In genomic region chr16:8676160-8676547, GRCh38 we compare ENCODE assay signal across 17 cellular contexts. TPM values are rescaled to one million over a fixed set of nuclear protein-coding genes. Genes with fewer than 3 reads are reported as not detected.
DNase-seq lines count a peak whose midpoint lies in the region; ATAC-seq, FAIRE-seq and TF ChIP-seq lines count a peak whose summit lies in the region.
"Had no signal": no experiment of that assay in that cellular context is flagged by ENCODE, and none has a peak within 500 bp of the region (broad histone marks: within the 10 kb centered on the region; RNA-seq: fewer than 3 reads in every experiment).

No MANE protein-coding gene starts in this region.

- in situ Hi-C loops in HepG2 (cut with HindIII; ENCODE audit: extremely low pct_ligation_motif_present, low pct_unique_long_range_greater_than_20kb), result loop anchor here (5.0 kb wide), 1 partner anchor 66 kb away; no protein-coding TSS in a partner anchor

- TSS peak; percentile 45 for BruUV-seq in HepG2 (replicated peaks; lab: Mats Ljungman, UMichigan)

- H3K27ac ChIP-seq in HepG2 (ENCODE audit: extremely low read length, insufficient read depth, low read length), result peak overlapping the region; percentile 13
- no peak overlapping the region for H3K27ac ChIP-seq in spleen
- H3K27ac ChIP-seq: lower lobe of right lung, Peyer's patch, right atrium auricular region, WERI-Rb-1 had no signal

- peaks cover 26% of the 10 kb centered on the region for H3K4me1 Mint-ChIP-seq in activated CD4-positive, alpha-beta memory T cell treated with anti-CD3 and anti-CD28 coated beads, Interleukin-2, amount 10 ng/mL, durations not matched to agents 7 days and 5 days
- H3K4me1 Mint-ChIP-seq in activated CD4-positive, alpha-beta memory T cell treated with anti-CD3 and anti-CD28 coated beads for 36 hours (ENCODE audit: low read depth), result peaks cover 24% of the 10 kb centered on the region
- peaks cover 37% of the 10 kb centered on the region for H3K4me1 Mint-ChIP-seq in activated B cell treated with CpG ODN at 0.5 μM for 24 hours

- no peak overlapping the region for H2AFZ ChIP-seq in HepG2 (ENCODE audit: low read length)

- H3K27me3 ChIP-seq in HepG2 (ENCODE audit: control insufficient read depth in 1 of 2, insufficient read depth in 2 of 2, low read length in 2 of 2) (no peaks in the 10 kb centered on the region; a peak in 1 of 5 replicates), spleen (replicated peaks in 1 of 7) (no peaks in the 10 kb centered on the region)
- H3K27me3 ChIP-seq: Peyer's patch, right atrium auricular region had no signal

- DNase-seq in activated CD4-positive, alpha-beta memory T cell treated with anti-CD3 and anti-CD28 coated beads, Interleukin-2, amount 10 ng/mL, durations not matched to agents 7 days and 5 days, result no peak
- no peak for DNase-seq in activated CD4-positive, alpha-beta memory T cell treated with anti-CD3 and anti-CD28 coated beads for 36 hours
- DNase-seq in activated B cell treated with CpG ODN at 0.5 μM for 24 hours, result no peak
- no peak for DNase-seq in HepG2 (ENCODE audit: low spot score)
- DNase-seq in spleen, result peak; percentile 43
- no peak for DNase-seq in mesenteric fat pad (ENCODE audit: low spot score)
- DNase-seq in NOMO-1 (lab: John Stamatoyannopoulos, UW; ENCODE audit: unreplicated experiment in 2 of 2), result no peak
- DNase-seq: activated naive CD4-positive, alpha-beta T cell treated with Interleukin-2 at 50 U/mL for 16 hours; lower lobe of right lung; NCI-H1436; Peyer's patch; WERI-Rb-1 had no signal

- TF ChIP-seq EP300 in HepG2 (IDR thresholded peaks at IDR 0.05; ENCODE audit: low read depth in 2 of 2, low read length in 2 of 2) (no peak), HepG2 (CRISPR knock-in tag; IDR thresholded peaks at IDR 0.05; ENCODE audit: borderline replicate concordance) (no peak)

- peak overlapping the region; percentile 81 to 94 (median 89); a peak in 5 of 6 replicates for H3K4me3 ChIP-seq in HepG2 (replicated peaks in 1 of 3; ENCODE audit: insufficient read depth in 1 of 3, low read depth in 2 of 3, low read length in 3 of 3)
- H3K4me3 ChIP-seq in spleen, result no peak overlapping the region
- H3K4me3 ChIP-seq: lower lobe of right lung, right atrium auricular region had no signal

- H4K20me1 ChIP-seq in HepG2 (ENCODE audit: insufficient read depth, low read length), result peaks cover 6% of the 10 kb centered on the region; the same call in 1 of the 2 replicates

- TF ChIP-seq CTCF in activated B cell treated with CpG ODN at 0.5 μM for 24 hours (IDR thresholded peaks at IDR 0.05) (no peak), HepG2 (CRISPR knock-in tag; IDR thresholded peaks at IDR 0.05) (no peak), spleen (IDR thresholded peaks at IDR 0.05 in 8 of 11, conservative IDR thresholded peaks at IDR 0.05 in 3 of 11) (no peak)

- no peak for FAIRE-seq in HepG2 (lab: Jason Lieb, UNC)
- FAIRE-seq: HTR-8/SVneo, urothelium cell line had no signal

- peaks cover 33% of the 10 kb centered on the region for H3K79me2 ChIP-seq in HepG2 (ENCODE audit: insufficient read depth, low read length)

- TF ChIP-seq POLR2A in HepG2 (IDR thresholded peaks at IDR 0.05; ENCODE audit: insufficient read depth in 1 of 2, low read depth in 2 of 2, low read length in 2 of 2) (no peak), spleen (IDR thresholded peaks at IDR 0.05) (no peak)

- intact Hi-C loops in activated CD4-positive, alpha-beta memory T cell treated with anti-CD3 and anti-CD28 coated beads for 36 hours (cut with micrococcal nuclease), result no loop called here
- intact Hi-C loops in activated B cell treated with CpG ODN at 0.5 μM for 24 hours (cut with micrococcal nuclease), result loop anchor here (10.0 kb wide), 1 partner anchor 49 kb away; no protein-coding TSS in a partner anchor
- intact Hi-C loops in HepG2 (cut with micrococcal nuclease; ENCODE audit: unreplicated experiment), result loop anchor here (5.0 to 10.0 kb wide), 2 partner anchors 186 to 419 kb away; partner anchors contain the start of gene HAPSTR1
- intact Hi-C loops in spleen (cut with DNase I; ENCODE audit: low total_unique reads), result loop anchor here (5.0 to 10.0 kb wide), 2 partner anchors 109 to 191 kb away; partner anchors contain the start of gene CARHSP1

- H3K36me3 ChIP-seq in HepG2 (replicated peaks in 1 of 2; ENCODE audit: control insufficient read depth in 1 of 2, insufficient read depth in 2 of 2, low read length in 2 of 2), result 0 out of 5 replicates have a peak, but pooled peaks cover 0 to 5% of the 10 kb centered on the region in 2 experiments
- no peaks in the 10 kb centered on the region for H3K36me3 ChIP-seq in spleen
- H3K36me3 ChIP-seq: lower lobe of right lung, Peyer's patch, right atrium auricular region, WERI-Rb-1 had no signal

- TF ChIP-seq RAD21 in HepG2 (CRISPR knock-in tag; IDR thresholded peaks at IDR 0.05), result no peak

- peaks cover 2% of the 10 kb centered on the region for H3K9me3 Mint-ChIP-seq in activated CD4-positive, alpha-beta memory T cell treated with anti-CD3 and anti-CD28 coated beads, Interleukin-2, amount 10 ng/mL, durations not matched to agents 7 days and 5 days
- peaks cover 7% of the 10 kb centered on the region for H3K9me3 Mint-ChIP-seq in activated CD4-positive, alpha-beta memory T cell treated with anti-CD3 and anti-CD28 coated beads for 36 hours
- H3K9me3 Mint-ChIP-seq in activated B cell treated with CpG ODN at 0.5 μM for 24 hours, result peaks cover 6% of the 10 kb centered on the region

- 15% methylated on average over 5 of the region's 5 CpGs for whole genome bisulfite sequencing in HepG2 (ENCODE audit: low lambda C conversion rate)
- 65 to 93% (median 71%) methylated on average over 4 to 5 of the region's 5 CpGs for WGBS in spleen, 5 donors

- peak overlapping the region; percentile 76 for H3K4me3 Mint-ChIP-seq in activated CD4-positive, alpha-beta memory T cell treated with anti-CD3 and anti-CD28 coated beads, Interleukin-2, amount 10 ng/mL, durations not matched to agents 7 days and 5 days
- no peak overlapping the region for H3K4me3 Mint-ChIP-seq in activated CD4-positive, alpha-beta memory T cell treated with anti-CD3 and anti-CD28 coated beads for 36 hours
- peak overlapping the region; percentile 90 for H3K4me3 Mint-ChIP-seq in activated B cell treated with CpG ODN at 0.5 μM for 24 hours

- POLR2A ChIA-PET in activated CD4-positive, alpha-beta memory T cell treated with anti-CD3 and anti-CD28 coated beads, Interleukin-2, amount 10 ng/mL, durations not matched to agents 7 days and 5 days (lab: Charles Lee), result interaction anchor here (0.9 to 3.9 kb wide), 3 partner anchors 8 to 193 kb away, joined by 3 to 12 read pairs (median 3); partner anchors contain the start of gene CARHSP1
- POLR2A ChIA-PET in activated CD4-positive, alpha-beta memory T cell treated with anti-CD3 and anti-CD28 coated beads for 36 hours (lab: Charles Lee), result no interaction called here
- POLR2A ChIA-PET in activated B cell treated with CpG ODN at 0.5 μM for 24 hours (lab: Charles Lee), result interaction anchor here (0.6 to 2.0 kb wide), 3 partner anchors 54 to 193 kb away, joined by 3 to 8 read pairs (median 4); partner anchors contain the start of gene CARHSP1
- POLR2A ChIA-PET in HepG2 (lab: Yijun Ruan, JAX), result interaction anchor here (0.8 to 2.1 kb wide), 9 partner anchors 11 to 415 kb away, joined by 3 to 17 read pairs (median 4); partner anchors contain the start of genes CARHSP1 and HAPSTR1

- H3K9ac ChIP-seq in HepG2 (ENCODE audit: insufficient read depth, low read depth, low read length), result peak overlapping the region; percentile 71

- H3K4me1 ChIP-seq in HepG2 (ENCODE audit: insufficient read depth, low read length), result peaks cover 75% of the 10 kb centered on the region
- H3K4me1 ChIP-seq in spleen, result peaks cover 2 to 27% (median 18%) of the 10 kb centered on the region in 6 donors

- no peaks in the 10 kb centered on the region for H3K9me3 ChIP-seq in HepG2 (ENCODE audit: low read length)
- peaks cover 0 to 9% (median 3%) of the 10 kb centered on the region in 8 donors for H3K9me3 ChIP-seq in spleen
- H3K9me3 ChIP-seq: lower lobe of right lung, Peyer's patch, right atrium auricular region had no signal

- no peak overlapping the region for H3K27ac Mint-ChIP-seq in activated CD4-positive, alpha-beta memory T cell treated with anti-CD3 and anti-CD28 coated beads, Interleukin-2, amount 10 ng/mL, durations not matched to agents 7 days and 5 days
- H3K27ac Mint-ChIP-seq in activated CD4-positive, alpha-beta memory T cell treated with anti-CD3 and anti-CD28 coated beads for 36 hours, result no peak overlapping the region
- H3K27ac Mint-ChIP-seq in activated B cell treated with CpG ODN at 0.5 μM for 24 hours, result peak overlapping the region; percentile 27

- no peaks in the 10 kb centered on the region for H3K27me3 Mint-ChIP-seq in activated CD4-positive, alpha-beta memory T cell treated with anti-CD3 and anti-CD28 coated beads, Interleukin-2, amount 10 ng/mL, durations not matched to agents 7 days and 5 days
- H3K27me3 Mint-ChIP-seq in activated CD4-positive, alpha-beta memory T cell treated with anti-CD3 and anti-CD28 coated beads for 36 hours, result no peaks in the 10 kb centered on the region
- no peaks in the 10 kb centered on the region for H3K27me3 Mint-ChIP-seq in activated B cell treated with CpG ODN at 0.5 μM for 24 hours

- peak overlapping the region; percentile 89 for H3K4me2 ChIP-seq in HepG2 (ENCODE audit: low read depth, low read length)

- CTCF ChIA-PET in activated CD4-positive, alpha-beta memory T cell treated with anti-CD3 and anti-CD28 coated beads, Interleukin-2, amount 10 ng/mL, durations not matched to agents 7 days and 5 days (lab: Charles Lee), result no interaction called here
- CTCF ChIA-PET in activated CD4-positive, alpha-beta memory T cell treated with anti-CD3 and anti-CD28 coated beads for 36 hours (lab: Charles Lee), result interaction anchor here (0.5 to 1.2 kb wide), 3 partner anchors 17 to 204 kb away, joined by 3 to 5 read pairs (median 3); no protein-coding TSS in a partner anchor
- CTCF ChIA-PET in activated B cell treated with CpG ODN at 0.5 μM for 24 hours (lab: Charles Lee), result no interaction called here
- CTCF ChIA-PET in HepG2 (lab: Yijun Ruan, JAX; ENCODE audit: low intra/inter-chr PET ratio, low total read pairs), result no interaction called here

- no peaks in the 10 kb centered on the region for H3K36me3 Mint-ChIP-seq in activated CD4-positive, alpha-beta memory T cell treated with anti-CD3 and anti-CD28 coated beads, Interleukin-2, amount 10 ng/mL, durations not matched to agents 7 days and 5 days (ENCODE audit: low read depth)
- peaks cover 9% of the 10 kb centered on the region for H3K36me3 Mint-ChIP-seq in activated CD4-positive, alpha-beta memory T cell treated with anti-CD3 and anti-CD28 coated beads for 36 hours
- H3K36me3 Mint-ChIP-seq in activated B cell treated with CpG ODN at 0.5 μM for 24 hours (ENCODE audit: low read depth), result peaks cover 14% of the 10 kb centered on the region

- ATAC-seq in activated B cell treated with CpG ODN at 0.5 μM for 24 hours (ENCODE audit: low read depth), result no peak
- ATAC-seq in HepG2, result 0 out of 3 replicates have a peak, but pooled peaks have one; percentile 0
- no peak for ATAC-seq in GM21723 (IDR thresholded peaks at IDR 0.05; ENCODE audit: unreplicated experiment)
- ATAC-seq: esophagus mucosa, lower lobe of right lung had no signal

RNA-seq across cellular contexts. Expression of gene ABAT, which starts 1.7 kb away (rescaled TPM):
- 1 to 10 TPM; 5.5 to 5.9 TPM for total RNA-seq in activated CD4-positive, alpha-beta memory T cell treated with anti-CD3 and anti-CD28 coated beads, Interleukin-2, amount 10 ng/mL, durations not matched to agents 7 days and 5 days
- total RNA-seq in activated CD4-positive, alpha-beta memory T cell treated with anti-CD3 and anti-CD28 coated beads for 36 hours, result 10 to 100 TPM in 1 of 2 experiments, 1 to 10 TPM in 1; 8.7 to 10.0 TPM
- total RNA-seq in activated B cell treated with CpG ODN at 0.5 μM for 24 hours (12.6 and 13.2 TPM in 2 replicates), HepG2 (2016; rRNA removed; fragmentation: Illumina TruSeq; extraction: Trizol) (97.3 and 123 TPM in 2 replicates), spleen (10 to 100 TPM in 2 of 7 donors, 1 to 10 TPM in 5; 6.2 to 13.5 (median 9.0) TPM), mesenteric fat pad (4.4 TPM)
- total RNA-seq in HepG2 (2016; cell fraction: cytosol; rRNA removed; fragmentation: Illumina TruSeq; extraction: Trizol; ENCODE audit: low read depth), result 9.7 and 10.7 TPM in 2 replicates
- 100 and 112 TPM in 2 replicates for total RNA-seq in HepG2 (2016; cell fraction: insoluble cytoplasmic fraction; rRNA removed; fragmentation: Illumina TruSeq; extraction: Trizol)
- total RNA-seq in HepG2 (2016; cell fraction: membrane; rRNA removed; fragmentation: Illumina TruSeq; extraction: Trizol), result 29.4 and 30.9 TPM in 2 replicates
- 61.8 and 69.4 TPM in 2 replicates for total RNA-seq in HepG2 (2016; cell fraction: nucleus; rRNA removed; fragmentation: Illumina TruSeq; extraction: Trizol)
- polyA plus RNA-seq in HepG2 (2011; rRNA removed) (47.6 and 55.0 TPM in 2 replicates), spleen (1 to 10 TPM; 3.9 to 6.2 (median 5.1) TPM)
- 25.4 and 34.3 TPM in 2 replicates for polyA plus RNA-seq in HepG2 (2011; cell fraction: cytosol; rRNA removed)
- polyA plus RNA-seq in HepG2 (2011; cell fraction: nucleus; rRNA removed), result 65.2 and 68.0 TPM in 2 replicates
- polyA plus RNA-seq in HepG2 (2012), result 21.6 and 22.2 TPM in 2 replicates
- polyA plus RNA-seq in HepG2 (2016; cell fraction: cytosol; fragmentation: Illumina TruSeq; extraction: Trizol; ENCODE audit: low read depth), result 5.7 and 5.8 TPM in 2 replicates
- polyA plus RNA-seq in HepG2 (2016; cell fraction: insoluble cytoplasmic fraction; fragmentation: Illumina TruSeq; extraction: Trizol; ENCODE audit: low read depth), result 116 and 128 TPM in 2 replicates
- 15.2 TPM in 2 replicates for polyA plus RNA-seq in HepG2 (2016; cell fraction: membrane; fragmentation: Illumina TruSeq; extraction: Trizol; ENCODE audit: low read depth)
- 101 and 108 TPM in 2 replicates for polyA plus RNA-seq in HepG2 (2016; cell fraction: nucleus; fragmentation: Illumina TruSeq; extraction: Trizol; ENCODE audit: insufficient read depth, low read depth)
- 0.44 and 41.3 TPM in 2 replicates for polyA minus RNA-seq in HepG2 (2011; rRNA and poly(A)+ RNA removed; ENCODE audit: low replicate concordance)
- 24.2 and 32.3 TPM in 2 replicates for polyA minus RNA-seq in HepG2 (2011; cell fraction: cytosol; rRNA and poly(A)+ RNA removed)
- 32.1 and 39.7 TPM in 2 replicates for polyA minus RNA-seq in HepG2 (2011; cell fraction: nucleus; rRNA and poly(A)+ RNA removed)

RNA-seq across cellular contexts. Expression of gene METTL22, which starts 54.7 kb away (rescaled TPM):
- 10 to 100 TPM; 25.7 to 27.6 TPM for total RNA-seq in activated CD4-positive, alpha-beta memory T cell treated with anti-CD3 and anti-CD28 coated beads, Interleukin-2, amount 10 ng/mL, durations not matched to agents 7 days and 5 days
- 10 to 100 TPM; 26.4 to 30.8 TPM for total RNA-seq in activated CD4-positive, alpha-beta memory T cell treated with anti-CD3 and anti-CD28 coated beads for 36 hours
- total RNA-seq in activated B cell treated with CpG ODN at 0.5 μM for 24 hours (36.4 and 49.6 TPM in 2 replicates), HepG2 (2016; rRNA removed; fragmentation: Illumina TruSeq; extraction: Trizol) (23.3 and 36.2 TPM in 2 replicates), spleen (10 to 100 TPM; 35.7 to 58.8 (median 47.5) TPM), mesenteric fat pad (31.5 TPM)
- 48.3 and 64.6 TPM in 2 replicates for total RNA-seq in HepG2 (2016; cell fraction: cytosol; rRNA removed; fragmentation: Illumina TruSeq; extraction: Trizol; ENCODE audit: low read depth)
- 19.9 and 37.6 TPM in 2 replicates for total RNA-seq in HepG2 (2016; cell fraction: insoluble cytoplasmic fraction; rRNA removed; fragmentation: Illumina TruSeq; extraction: Trizol)
- total RNA-seq in HepG2 (2016; cell fraction: membrane; rRNA removed; fragmentation: Illumina TruSeq; extraction: Trizol), result 53.5 and 59.9 TPM in 2 replicates
- total RNA-seq in HepG2 (2016; cell fraction: nucleus; rRNA removed; fragmentation: Illumina TruSeq; extraction: Trizol), result 55.5 and 57.5 TPM in 2 replicates
- polyA plus RNA-seq in HepG2 (2011; rRNA removed) (94.8 and 117 TPM in 2 replicates), spleen (10 to 100 TPM; 14.8 to 23.7 (median 22.2) TPM)
- polyA plus RNA-seq in HepG2 (2011; cell fraction: cytosol; rRNA removed), result 72.4 and 79.6 TPM in 2 replicates
- 323 and 325 TPM in 2 replicates for polyA plus RNA-seq in HepG2 (2011; cell fraction: nucleus; rRNA removed)
- polyA plus RNA-seq in HepG2 (2012), result 36.8 and 41.4 TPM in 2 replicates
- 50.0 and 66.7 TPM in 2 replicates for polyA plus RNA-seq in HepG2 (2016; cell fraction: cytosol; fragmentation: Illumina TruSeq; extraction: Trizol; ENCODE audit: low read depth)
- 23.8 and 27.8 TPM in 2 replicates for polyA plus RNA-seq in HepG2 (2016; cell fraction: insoluble cytoplasmic fraction; fragmentation: Illumina TruSeq; extraction: Trizol; ENCODE audit: low read depth)
- 50.2 and 62.5 TPM in 2 replicates for polyA plus RNA-seq in HepG2 (2016; cell fraction: membrane; fragmentation: Illumina TruSeq; extraction: Trizol; ENCODE audit: low read depth)
- 84.6 and 91.3 TPM in 2 replicates for polyA plus RNA-seq in HepG2 (2016; cell fraction: nucleus; fragmentation: Illumina TruSeq; extraction: Trizol; ENCODE audit: insufficient read depth, low read depth)
- 102 and 146 TPM in 2 replicates for polyA minus RNA-seq in HepG2 (2011; rRNA and poly(A)+ RNA removed; ENCODE audit: low replicate concordance)
- 28.3 and 29.5 TPM in 2 replicates for polyA minus RNA-seq in HepG2 (2011; cell fraction: cytosol; rRNA and poly(A)+ RNA removed)
- polyA minus RNA-seq in HepG2 (2011; cell fraction: nucleus; rRNA and poly(A)+ RNA removed), result 139 and 160 TPM in 2 replicates

Comparison
In these comparisons a context has a peak if more than half of its experiments do, and no peak if none do; other contexts are left out.
1. H3K4me3 ChIP-seq: peak in HepG2 (3 of 3); none in spleen (0 of 8).